In the genomic region with DNA sequence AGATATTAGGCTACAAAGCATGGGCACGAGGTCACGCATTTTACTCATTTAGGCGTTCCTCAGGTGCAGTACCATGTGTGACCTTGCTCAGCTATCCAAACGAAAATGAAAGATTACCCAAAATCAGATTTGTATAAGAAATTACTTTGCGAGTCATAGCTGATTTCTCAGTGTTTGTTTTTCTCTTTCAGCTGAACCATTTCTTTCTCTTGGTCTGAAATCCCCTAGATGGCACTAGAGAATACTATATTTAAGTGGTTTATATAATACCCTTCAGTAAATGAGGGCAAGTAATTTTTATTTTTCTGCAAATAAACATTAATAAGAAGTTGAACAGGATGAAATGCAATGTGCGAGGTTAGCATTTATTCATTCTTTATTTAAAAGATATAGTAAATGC, we compare ENCODE assay signal across 9 cellular contexts.
DNase-seq lines count a peak whose midpoint lies in the region; ATAC-seq and TF ChIP-seq lines count a peak whose summit lies in the region.
"Had no signal": no experiment of that assay in that cellular context is flagged by ENCODE, and none has a peak within 500 bp of the region (broad histone marks: within the 10 kb centered on the region; RNA-seq: fewer than 3 reads in every experiment).

No MANE protein-coding gene starts in this region.

- H3K36me3 ChIP-seq in psoas muscle (ENCODE audit: insufficient read depth in 1 of 2, low read depth in 1 of 2): no peaks in the 10 kb centered on the region

- no peaks in the 10 kb centered on the region for H3K9me3 ChIP-seq in psoas muscle

- WGBS in psoas muscle, 3 donors: 58 to 65% (median 60%) methylated on average over 6 of the region's 6 CpGs

- DNase-seq in DMS53 (lab: John Stamatoyannopoulos, UW): peak; percentile 63
- peak; percentile 6 for DNase-seq in NAMALWA (ENCODE audit: low spot score)
- DNase-seq in astrocyte of the spinal cord (ENCODE audit: low read depth, low spot score): peak; percentile 50
- peak; percentile 42 for DNase-seq in midbrain (lab: John Stamatoyannopoulos, UW)
- no peak for DNase-seq in psoas muscle
- no peak for DNase-seq in T1000 (lab: John Stamatoyannopoulos, UW)
- DNase-seq in hepatic stellate cell (ENCODE audit: low spot score): no peak
- DNase-seq: activated gamma-delta T cell treated with Interleukin-2 at 50 U/mL for 16 hours had no signal

- no peaks in the 10 kb centered on the region for H3K27me3 ChIP-seq in psoas muscle (ENCODE audit: insufficient read depth in 3 of 3, low read length in 2 of 3)

- intact Hi-C loops in psoas muscle (cut with DNase I): no loop called here

- H3K4me1 ChIP-seq in psoas muscle: no peaks in the 10 kb centered on the region

- in situ Hi-C loops in astrocyte of the spinal cord (cut with HindIII; ENCODE audit: low sequenced_read_pairs): no loop called here

- no peak for ATAC-seq in psoas muscle
- ATAC-seq in GM21526 (IDR thresholded peaks at IDR 0.05; ENCODE audit: low FRiP score, unreplicated experiment): no peak

- H3K4me3 ChIP-seq in astrocyte of the spinal cord (ENCODE audit: low read depth, low read length): no peak overlapping the region
- H3K4me3 ChIP-seq in psoas muscle: no peak overlapping the region

- peak; percentile 44 for TF ChIP-seq CTCF in astrocyte of the spinal cord (IDR thresholded peaks at IDR 0.05; ENCODE audit: low read depth, low read length)
- no peak for TF ChIP-seq CTCF in psoas muscle (IDR thresholded peaks at IDR 0.05)

- no peak overlapping the region for H3K27ac ChIP-seq in psoas muscle

Comparison
In these comparisons a context has a peak if more than half of its experiments do, and no peak if none do; other contexts are left out.
1. DNase-seq: peak in DMS53 (single experiment), NAMALWA (single experiment), astrocyte of the spinal cord (single experiment) and midbrain (single experiment); none in psoas muscle (0 of 2), T1000 (single experiment) and hepatic stellate cell (single experiment).